14 cellular contexts compared by ENCODE assay signal in the genomic region with DNA sequence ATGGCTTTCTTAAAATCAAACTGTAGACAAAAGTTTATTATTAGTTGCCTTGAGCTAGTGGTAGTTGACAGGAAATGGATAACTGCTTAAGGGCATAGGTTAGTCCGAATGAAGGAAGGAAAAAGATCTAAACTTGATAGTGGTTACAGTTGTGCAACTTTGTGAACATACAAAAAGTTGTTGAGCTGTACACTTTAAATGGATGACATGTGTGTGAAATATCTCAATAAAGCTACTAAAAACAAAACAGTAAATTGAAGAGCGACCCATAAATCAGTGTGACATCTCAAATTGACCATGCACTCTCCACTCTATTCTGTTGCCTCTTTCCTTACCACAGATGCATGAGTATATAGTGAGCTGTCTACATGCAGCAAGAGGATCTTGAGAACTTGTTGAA.
DNase-seq lines count a peak whose midpoint lies in the region; ATAC-seq and TF ChIP-seq lines count a peak whose summit lies in the region.
"Had no signal": no experiment of that assay in that cellular context is flagged by ENCODE, and none has a peak within 500 bp of the region (broad histone marks: within the 10 kb centered on the region; RNA-seq: fewer than 3 reads in every experiment).

No MANE protein-coding gene starts in this region.

- H3K9ac ChIP-seq in PC-3 (ENCODE audit: low read length) = no peak overlapping the region

- no peaks in the 10 kb centered on the region for H3F3A ChIP-seq in PC-3 (ENCODE audit: low read length, unreplicated experiment)

- H3K36me3 ChIP-seq in PC-3 (ENCODE audit: low read depth, low read length) (no peaks in the 10 kb centered on the region), body of pancreas (replicated peaks in 1 of 2; ENCODE audit: insufficient read depth in 1 of 2, low read depth in 2 of 2) (no peaks in the 10 kb centered on the region)

- DNase-seq in ELR (ENCODE audit: low read depth) (peak; percentile 7), HFF-Myc (ENCODE audit: extremely low read depth, low read depth) (peak; percentile 16), PC-3 (peak; percentile 22), iris pigment epithelial cell (ENCODE audit: low read depth) (peak; percentile 61), A172 (ENCODE audit: low spot score) (no peak), NOMO-1 (lab: John Stamatoyannopoulos, UW; ENCODE audit: unreplicated experiment in 2 of 2) (no peak), body of pancreas (no peak)
- DNase-seq: NCI-H1092, NCI-H226, T-helper 2 cell had no signal

- POLR2A ChIA-PET in PC-3 (lab: Charles Lee; ENCODE audit: unreplicated experiment) = no interaction called here

- BruUV-seq in PC-3 (replicated peaks; lab: Mats Ljungman, UMichigan) = no TSS peak

- intact Hi-C loops in PC-3 (cut with micrococcal nuclease) (no loop called here), body of pancreas (cut with DNase I) (no loop called here)

- no peaks in the 10 kb centered on the region for H4K20me1 ChIP-seq in PC-3 (ENCODE audit: low read length)

- no peak overlapping the region for H2AFZ ChIP-seq in PC-3 (ENCODE audit: low read length)
- H2AFZ ChIP-seq: GM23338 had no signal

- H3K79me2 ChIP-seq in PC-3 (ENCODE audit: low read length) = no peaks in the 10 kb centered on the region

- H3K4me2 ChIP-seq in PC-3 (ENCODE audit: low read length) = no peak overlapping the region
- H3K4me2 ChIP-seq: GM23338 had no signal

- H3K4me1 ChIP-seq in PC-3 (ENCODE audit: insufficient read depth, low read length) = no peaks in the 10 kb centered on the region
- H3K4me1 ChIP-seq in body of pancreas = no peaks in the 10 kb centered on the region

- TF ChIP-seq CTCF in HFF-Myc (IDR thresholded peaks at IDR 0.05; ENCODE audit: low read depth, low read length, missing control alignments) (no peak), PC-3 (conservative IDR thresholded peaks at IDR 0.05; ENCODE audit: low read depth, low read length) (no peak), body of pancreas (IDR thresholded peaks at IDR 0.05) (no peak)

- H3K4me3 ChIP-seq in HFF-Myc (replicated peaks; ENCODE audit: low read depth, low read length) (no peak overlapping the region), PC-3 (ENCODE audit: low read length) (no peak overlapping the region), body of pancreas (no peak overlapping the region)
- H3K4me3 ChIP-seq: GM23338 had no signal

- TF ChIP-seq POLR2A in body of pancreas (IDR thresholded peaks at IDR 0.05) = no peak

- H3K27ac ChIP-seq in PC-3 (ENCODE audit: low read length) = no peak overlapping the region
- H3K27ac ChIP-seq in body of pancreas = no peak overlapping the region
- H3K27ac ChIP-seq: C4-2B had no signal

- no peaks in the 10 kb centered on the region for H3K9me3 ChIP-seq in PC-3 (ENCODE audit: low read length)
- H3K9me3 ChIP-seq in body of pancreas = no peaks in the 10 kb centered on the region

- H3K27me3 ChIP-seq in PC-3 (ENCODE audit: low read length) = no peaks in the 10 kb centered on the region
- peaks cover 0 to 3% of the 10 kb centered on the region in 2 donors for H3K27me3 ChIP-seq in body of pancreas

- 54 to 56% methylated on average over 2 of the region's 2 CpGs for WGBS in body of pancreas, 2 donors

- ATAC-seq in PC-3 (no peak), body of pancreas (no peak)
- ATAC-seq: GM23338, Panc1, Right ventricle myocardium inferior had no signal

- no peaks in the 10 kb centered on the region for H3K9me2 ChIP-seq in PC-3 (replicated peaks; ENCODE audit: low read length)

- CTCF ChIA-PET in PC-3 (lab: Charles Lee) = no interaction called here

Comparison
In these comparisons a context has a peak if more than half of its experiments do, and no peak if none do; other contexts are left out.
1. DNase-seq: peak in ELR (single experiment), HFF-Myc (single experiment), PC-3 (single experiment) and iris pigment epithelial cell (single experiment); none in A172 (single experiment), NOMO-1 (0 of 2) and body of pancreas (0 of 4).